Comparison of ENCODE assay signal across 8 cellular contexts in the genomic region with DNA sequence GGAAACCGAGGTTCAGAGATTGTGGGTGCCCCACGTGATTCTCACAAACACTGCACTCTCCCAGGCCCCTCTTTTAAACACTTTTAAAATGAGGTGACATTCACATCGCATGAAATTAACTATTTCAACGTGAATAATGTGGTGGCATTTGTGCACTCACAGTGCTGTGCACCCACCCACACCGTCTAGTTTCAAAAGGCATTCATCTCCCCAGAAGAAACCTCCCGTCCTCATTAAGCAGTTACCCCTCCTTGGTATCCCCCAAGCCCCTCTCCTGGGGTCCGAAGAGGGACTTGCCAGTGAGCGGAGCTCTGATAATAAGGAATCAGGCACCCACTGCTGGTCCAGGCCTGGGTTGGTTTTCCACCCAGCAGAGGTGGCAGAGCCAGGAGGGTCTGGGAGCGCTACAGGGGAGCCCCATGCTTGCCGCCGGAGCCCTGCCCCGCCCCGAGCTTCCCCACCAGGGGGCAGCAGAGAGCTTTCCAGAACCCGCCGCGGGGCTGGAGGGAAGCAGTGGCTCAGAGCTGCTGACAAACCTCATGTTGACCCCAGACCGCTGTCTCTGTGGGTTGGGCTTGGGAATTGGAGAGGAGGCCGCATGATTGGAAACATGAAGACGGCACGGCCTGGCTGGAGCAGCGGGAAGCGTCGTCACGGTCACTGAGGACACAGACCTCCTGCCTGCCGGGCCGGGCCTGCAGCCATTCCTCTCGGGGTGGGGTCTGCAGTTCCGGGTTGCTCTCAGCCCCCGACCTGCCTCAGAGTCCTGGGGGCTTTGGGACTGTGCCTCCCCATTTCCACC. TPM values are rescaled to one million over a fixed set of nuclear protein-coding genes. Genes with fewer than 3 reads are reported as not detected.
DNase-seq lines count a peak whose midpoint lies in the region; ATAC-seq lines count a peak whose summit lies in the region.

No MANE protein-coding gene starts in this region.

- no peak overlapping the region for H2AFZ ChIP-seq in mesenchymal stem cell (ENCODE audit: low read depth, low read length)

- peak overlapping the region; percentile 92 for H4K8ac ChIP-seq in mesenchymal stem cell (ENCODE audit: low read length)

- H2AK5ac ChIP-seq in mesenchymal stem cell (ENCODE audit: low read length, severe bottlenecking), result no peak overlapping the region

- peak overlapping the region; percentile 73 for H3K9ac ChIP-seq in mesenchymal stem cell (ENCODE audit: low read length)

- CTCF ChIA-PET in activated CD4-positive, alpha-beta memory T cell treated with anti-CD3 and anti-CD28 coated beads, Interleukin-2, amount 10 ng/mL, durations not matched to agents 7 days and 5 days (lab: Charles Lee), result interaction anchor here (0.6 to 1.9 kb wide), 18 partner anchors 9 to 226 kb away, joined by 3 to 11 read pairs (median 5); a partner anchor contains a TSS

- H3K9me3 ChIP-seq in mesenchymal stem cell (ENCODE audit: control insufficient read depth, low read length), result no peaks in the 10 kb centered on the region

- H3K4me3 ChIP-seq in mesenchymal stem cell (ENCODE audit: insufficient read depth in 1 of 2, low read depth in 1 of 2, low read length in 2 of 2), result no peak overlapping the region

- H2BK12ac ChIP-seq in mesenchymal stem cell (ENCODE audit: low read length in 2 of 2), result peak overlapping the region; percentile 29 to 45

- POLR2A ChIA-PET in activated CD4-positive, alpha-beta memory T cell treated with anti-CD3 and anti-CD28 coated beads, Interleukin-2, amount 10 ng/mL, durations not matched to agents 7 days and 5 days (lab: Charles Lee), result interaction anchor here (1.7 kb wide), 1 partner anchor 43 kb away, joined by 6 read pairs; a partner anchor contains a TSS

- H4K91ac ChIP-seq in mesenchymal stem cell (ENCODE audit: low read length), result no peak overlapping the region

- no peak overlapping the region for H2BK5ac ChIP-seq in mesenchymal stem cell (ENCODE audit: low read depth, low read length, poor library complexity, severe bottlenecking)

- H3K36me3 ChIP-seq in mesenchymal stem cell (ENCODE audit: control insufficient read depth in 1 of 2, insufficient read depth in 2 of 2, low read depth in 1 of 2, low read length in 2 of 2), result peaks cover 0 to 43% of the 10 kb centered on the region in 2 experiments

- peak; percentile 82 for DNase-seq in NCI-H82 (lab: John Stamatoyannopoulos, UW)
- DNase-seq in NCI-H82 treated with DMSO at 0.1 percent for 48 hours (lab: John Stamatoyannopoulos, UW; ENCODE audit: unreplicated experiment), result no peak
- DNase-seq in NCI-H446 (lab: John Stamatoyannopoulos, UW), result peak; percentile 10 to 75
- DNase-seq in activated CD4-positive, alpha-beta memory T cell treated with anti-CD3 and anti-CD28 coated beads, Interleukin-2, amount 10 ng/mL, durations not matched to agents 7 days and 5 days, result peak; percentile 77
- peak; percentile 74 for DNase-seq in effector CD4-positive, alpha-beta T cell
- DNase-seq in mesenchymal stem cell, result peak; percentile 97
- peak; percentile 56 for DNase-seq in stimulated activated CD8-positive, alpha-beta memory T cell treated with anti-CD3 and anti-CD28 coated beads, Interleukin-12 subunit alpha, Interleukin-12 subunit beta, amount 100 ng/mL, for 24 hours (ENCODE audit: extremely low read depth)

- H3K4me2 ChIP-seq in mesenchymal stem cell (ENCODE audit: low read length, poor library complexity, severe bottlenecking), result no peak overlapping the region

- no peak overlapping the region for H2BK120ac ChIP-seq in mesenchymal stem cell (ENCODE audit: low read depth, low read length)

- no peak overlapping the region for H3K23ac ChIP-seq in mesenchymal stem cell (ENCODE audit: low read length in 2 of 2)

- peaks cover 5% of the 10 kb centered on the region in 2 experiments for H3K27me3 ChIP-seq in mesenchymal stem cell (ENCODE audit: control insufficient read depth in 1 of 2, insufficient read depth in 1 of 2, low read length in 2 of 2)

- H3K4me3 Mint-ChIP-seq in activated CD4-positive, alpha-beta memory T cell treated with anti-CD3 and anti-CD28 coated beads, Interleukin-2, amount 10 ng/mL, durations not matched to agents 7 days and 5 days, result no peak overlapping the region

- no peak overlapping the region for H3K14ac ChIP-seq in mesenchymal stem cell (ENCODE audit: low read length in 2 of 2)

- H3K4me1 Mint-ChIP-seq in activated CD4-positive, alpha-beta memory T cell treated with anti-CD3 and anti-CD28 coated beads, Interleukin-2, amount 10 ng/mL, durations not matched to agents 7 days and 5 days, result no peaks in the 10 kb centered on the region

- H2BK15ac ChIP-seq in mesenchymal stem cell (ENCODE audit: low read depth, poor library complexity, severe bottlenecking), result no peak overlapping the region

- H3K36me3 Mint-ChIP-seq in activated CD4-positive, alpha-beta memory T cell treated with anti-CD3 and anti-CD28 coated beads, Interleukin-2, amount 10 ng/mL, durations not matched to agents 7 days and 5 days (ENCODE audit: low read depth), result no peaks in the 10 kb centered on the region

- no peaks in the 10 kb centered on the region for H3K79me1 ChIP-seq in mesenchymal stem cell (replicated peaks; ENCODE audit: low read length, poor library complexity, severe bottlenecking)

- peaks cover 13% of the 10 kb centered on the region for H3K4me1 ChIP-seq in mesenchymal stem cell (ENCODE audit: control insufficient read depth, insufficient read depth, low read depth, low read length)

- ATAC-seq in HG03066 (IDR thresholded peaks at IDR 0.05; ENCODE audit: low read depth, unreplicated experiment), result peak; percentile 63

- H3K4ac ChIP-seq in mesenchymal stem cell (ENCODE audit: low read depth in 1 of 2, low read length in 2 of 2), result peak overlapping the region; percentile 63 to 96

- no peak overlapping the region for H3K27ac ChIP-seq in mesenchymal stem cell (ENCODE audit: low read length, poor library complexity, severe bottlenecking)

- no peaks in the 10 kb centered on the region for H3K9me3 Mint-ChIP-seq in activated CD4-positive, alpha-beta memory T cell treated with anti-CD3 and anti-CD28 coated beads, Interleukin-2, amount 10 ng/mL, durations not matched to agents 7 days and 5 days

- WGBS in mesenchymal stem cell, result 20% methylated on average over 29 of the region's 29 CpGs

- H3K27ac Mint-ChIP-seq in activated CD4-positive, alpha-beta memory T cell treated with anti-CD3 and anti-CD28 coated beads, Interleukin-2, amount 10 ng/mL, durations not matched to agents 7 days and 5 days, result no peak overlapping the region

- peak overlapping the region; percentile 17 to 22 for H3K18ac ChIP-seq in mesenchymal stem cell (ENCODE audit: low read depth in 1 of 2, low read length in 2 of 2)

- no peaks in the 10 kb centered on the region for H3K27me3 Mint-ChIP-seq in activated CD4-positive, alpha-beta memory T cell treated with anti-CD3 and anti-CD28 coated beads, Interleukin-2, amount 10 ng/mL, durations not matched to agents 7 days and 5 days

RNA-seq across cellular contexts. Expression of a gene that starts 27.5 kb away (rescaled TPM):
- not detected for total RNA-seq in activated CD4-positive, alpha-beta memory T cell treated with anti-CD3 and anti-CD28 coated beads, Interleukin-2, amount 10 ng/mL, durations not matched to agents 7 days and 5 days
- 88.3 TPM for polyA plus RNA-seq in mesenchymal stem cell (2013, experiment 1 of 2)
- 87.5 TPM for polyA plus RNA-seq in mesenchymal stem cell (2013, experiment 2 of 2)

RNA-seq across cellular contexts. Expression of a gene that starts 43.0 kb away (rescaled TPM):
- total RNA-seq in activated CD4-positive, alpha-beta memory T cell treated with anti-CD3 and anti-CD28 coated beads, Interleukin-2, amount 10 ng/mL, durations not matched to agents 7 days and 5 days, result 10 to 100 TPM; 16.8 to 19.5 TPM
- polyA plus RNA-seq in mesenchymal stem cell (2013, experiment 1 of 2), result 8.0 TPM
- polyA plus RNA-seq in mesenchymal stem cell (2013, experiment 2 of 2), result 7.6 TPM
